Comparison of ENCODE assay signal across 26 cellular contexts in genomic region chr6:87785229-87785862, GRCh38.
A peak's percentile ranks its signal among the peaks of the same experiment; 100 is the strongest.
DNase-seq lines count a peak whose midpoint lies in the region; ATAC-seq and TF ChIP-seq lines count a peak whose summit lies in the region.
"Had no signal": no experiment of that assay in that cellular context is flagged by ENCODE, and none has a peak within 500 bp of the region (broad histone marks: within the 10 kb centered on the region; RNA-seq: fewer than 3 reads in every experiment).

No MANE protein-coding gene starts in this region.

- DNase-seq in GM23338 (ENCODE audit: low spot score) = no peak
- peak; percentile 71 for DNase-seq in SW480 (ENCODE audit: low spot score)
- no peak for DNase-seq in left lobe of liver (ENCODE audit: low spot score)
- no peak for DNase-seq in head of caudate nucleus
- no peak for DNase-seq in NCI-H524 (lab: John Stamatoyannopoulos, UW)
- DNase-seq in amygdala (lab: John Stamatoyannopoulos, UW) = no peak
- no peak for DNase-seq in activated CD4-positive, alpha-beta T cell treated with anti-CD3 and anti-CD28 coated beads for 1 hour
- DNase-seq: ACHN; BE2C; C1 segment of cervical spinal cord; CD4-positive, alpha-beta memory T cell; CD4-positive, CD25-positive, alpha-beta regulatory T cell; CD8-positive, alpha-beta memory T cell; COR-L47; DMS 273 treated with DMSO at 0.1 percent for 48 hours; DMS153; DMS79; DND-41; EL; GDM1 had no signal

- no peak overlapping the region for H3K4me3 Mint-ChIP-seq in GM23338
- H3K4me3 Mint-ChIP-seq: CD14-positive monocyte; CD4-positive, alpha-beta memory T cell; CD8-positive, alpha-beta memory T cell had no signal

- H3K9me2 ChIP-seq in GM23338 (ENCODE audit: insufficient read depth) = peaks cover 8% of the 10 kb centered on the region; the same call in 1 of the 2 replicates

- no peak for TF ChIP-seq RAD21 in liver (IDR thresholded peaks at IDR 0.05)

- H3K4me1 ChIP-seq in GM23338 (ENCODE audit: insufficient read depth) (peaks cover 23% of the 10 kb centered on the region), liver (ENCODE audit: control insufficient read depth in 4 of 4, insufficient read depth in 4 of 4, low read length in 3 of 4) (peaks cover 5 to 22% (median 15%) of the 10 kb centered on the region in 4 donors)
- H3K4me1 ChIP-seq: BE2C, BLaER1 had no signal

- no peaks in the 10 kb centered on the region for H3K9me3 ChIP-seq in liver (ENCODE audit: control insufficient read depth in 4 of 4, low read length in 3 of 4)
- H3K9me3 ChIP-seq: A549, BE2C, BLaER1 had no signal

- H3K27ac ChIP-seq in GM23338 (ENCODE audit: low read depth) (no peak overlapping the region), liver (ENCODE audit: low read depth in 1 of 2, low read length in 2 of 2) (peak overlapping the region; percentile 49 to 66)
- H3K27ac ChIP-seq: 22Rv1, A549, BLaER1 had no signal

- H3K27me3 ChIP-seq in GM23338 (ENCODE audit: insufficient read depth) (no peaks in the 10 kb centered on the region), liver (ENCODE audit: control insufficient read depth in 4 of 4, insufficient read depth in 4 of 4, low read length in 3 of 4) (no peaks in the 10 kb centered on the region)
- H3K27me3 ChIP-seq: BLaER1 had no signal

- no peaks in the 10 kb centered on the region for H3F3A ChIP-seq in GM23338 (replicated peaks; ENCODE audit: low read depth)

- no peaks in the 10 kb centered on the region for H3K36me3 Mint-ChIP-seq in GM23338 (ENCODE audit: low read depth)
- H3K36me3 Mint-ChIP-seq: CD14-positive monocyte; CD4-positive, alpha-beta memory T cell; CD4-positive, CD25-positive, alpha-beta regulatory T cell; CD8-positive, alpha-beta memory T cell had no signal

- ATAC-seq in GM23338 (no peak), left lobe of liver (peak; percentile 44)
- ATAC-seq: A549, GM12878 had no signal

- H3K36me3 ChIP-seq in GM23338 (ENCODE audit: insufficient read depth) (no peaks in the 10 kb centered on the region), liver (ENCODE audit: control insufficient read depth in 4 of 4, insufficient read depth in 3 of 4, low read depth in 1 of 4, low read length in 3 of 4) (no peaks in the 10 kb centered on the region)
- H3K36me3 ChIP-seq: BE2C, BLaER1 had no signal

- H2AFZ ChIP-seq in GM23338 = peak overlapping the region; percentile 24; the same call in 1 of the 2 replicates

- no peaks in the 10 kb centered on the region for H3K79me2 ChIP-seq in GM23338 (replicated peaks; ENCODE audit: insufficient read depth)

- no peak for TF ChIP-seq CTCF in GM23338 (conservative IDR thresholded peaks at IDR 0.05; ENCODE audit: low read depth in 2 of 2)
- no peak for TF ChIP-seq CTCF in liver (IDR thresholded peaks at IDR 0.05; ENCODE audit: low read depth, low read length, missing input control)

- 80% methylated on average over 2 of the region's 2 CpGs for WGBS in liver

- H3K4me3 ChIP-seq in GM23338 (no peak overlapping the region), liver (ENCODE audit: low read depth in 1 of 3, low read length in 3 of 3) (peak overlapping the region in 1 of 3 donors; percentile 49)
- H3K4me3 ChIP-seq: A549, BLaER1, GM12878 had no signal

- H3K27ac Mint-ChIP-seq in GM23338 = no peak overlapping the region
- H3K27ac Mint-ChIP-seq: CD4-positive, alpha-beta memory T cell; CD4-positive, CD25-positive, alpha-beta regulatory T cell; CD8-positive, alpha-beta memory T cell had no signal

- no peaks in the 10 kb centered on the region for H4K20me1 ChIP-seq in GM23338 (replicated peaks; ENCODE audit: insufficient read depth)
- H4K20me1 ChIP-seq: BLaER1 had no signal

- H3K9ac ChIP-seq in liver (ENCODE audit: low read depth in 1 of 2, low read length in 2 of 2) = no peak overlapping the region
- H3K9ac ChIP-seq: BLaER1 had no signal

- H3K27me3 Mint-ChIP-seq in GM23338 (ENCODE audit: insufficient read depth, low read depth, poor library complexity) = no peaks in the 10 kb centered on the region

- H3K4me1 Mint-ChIP-seq in GM23338 = peaks cover 26% of the 10 kb centered on the region
- H3K4me1 Mint-ChIP-seq: CD4-positive, alpha-beta memory T cell; CD4-positive, CD25-positive, alpha-beta regulatory T cell; CD8-positive, alpha-beta memory T cell had no signal

- H3K4me2 ChIP-seq in GM23338 = no peak overlapping the region
- H3K4me2 ChIP-seq: A549, BLaER1 had no signal

- H3K9me3 Mint-ChIP-seq in GM23338 = no peaks in the 10 kb centered on the region
- H3K9me3 Mint-ChIP-seq: CD4-positive, alpha-beta memory T cell; CD8-positive, alpha-beta memory T cell had no signal

- intact Hi-C loops in head of caudate nucleus (cut with DNase I) = no loop called here

TF ChIP-seq in liver, 16 proteins besides CTCF, POLR2A, EP300 and RAD21:
- TF ChIP-seq ATF3 (IDR thresholded peaks at IDR 0.05) (no peak), FOXA2 (IDR thresholded peaks at IDR 0.05) (no peak), SP1 (IDR thresholded peaks at IDR 0.05) (no peak), FOXA1 (IDR thresholded peaks at IDR 0.05) (no peak), MAX (IDR thresholded peaks at IDR 0.05) (no peak), EGR1 (IDR thresholded peaks at IDR 0.05; ENCODE audit: low read depth in 2 of 2) (no peak), ZBTB33 (IDR thresholded peaks at IDR 0.05) (no peak)
